ENCODE assay signal across 9 cellular contexts in genomic region chr18:31658670-31659573, GRCh38. TPM values are rescaled to one million over a fixed set of nuclear protein-coding genes. Genes with fewer than 3 reads are reported as not detected.
DNase-seq lines count a peak whose midpoint lies in the region; ATAC-seq and TF ChIP-seq lines count a peak whose summit lies in the region.
"Had no signal": no experiment of that assay in that cellular context is flagged by ENCODE, and none has a peak within 500 bp of the region (broad histone marks: within the 10 kb centered on the region; RNA-seq: fewer than 3 reads in every experiment).

No MANE protein-coding gene starts in this region.

- H3K27me3 ChIP-seq in breast epithelium (no peaks in the 10 kb centered on the region), neuronal stem cell (ENCODE audit: control insufficient read depth in 3 of 3, insufficient read depth in 3 of 3, low read depth in 1 of 3, low read length in 3 of 3) (no peaks in the 10 kb centered on the region), body of pancreas (no peaks in the 10 kb centered on the region)

- H3K4me3 ChIP-seq in breast epithelium, result no peak overlapping the region
- H3K4me3 ChIP-seq in neuronal stem cell (ENCODE audit: low read length in 2 of 2), result no peak overlapping the region
- no peak overlapping the region for H3K4me3 ChIP-seq in body of pancreas

- no peak overlapping the region for H3K27ac ChIP-seq in breast epithelium
- no peak overlapping the region for H3K27ac ChIP-seq in neuronal stem cell (replicated peaks; ENCODE audit: low read length)
- H3K27ac ChIP-seq in body of pancreas, result no peak overlapping the region
- H3K27ac ChIP-seq: 22Rv1 had no signal

- H2AK5ac ChIP-seq in neuronal stem cell (ENCODE audit: low read depth, low read length), result no peak overlapping the region

- H3K4me1 ChIP-seq in breast epithelium, result no peaks in the 10 kb centered on the region
- peaks cover 0 to 2% of the 10 kb centered on the region in 2 donors for H3K4me1 ChIP-seq in neuronal stem cell (ENCODE audit: control insufficient read depth in 2 of 2, insufficient read depth in 1 of 2, low read depth in 1 of 2, low read length in 2 of 2)
- no peaks in the 10 kb centered on the region for H3K4me1 ChIP-seq in body of pancreas

- H2BK15ac ChIP-seq in neuronal stem cell (ENCODE audit: low read length), result no peak overlapping the region

- DNase-seq in NCI-H1436 (lab: John Stamatoyannopoulos, UW) (peak; percentile 12), NCI-H1436 treated with DMSO at 0.1 percent for 48 hours (lab: John Stamatoyannopoulos, UW) (no peak), NCI-H510A (lab: John Stamatoyannopoulos, UW) (peak; percentile 56), left lobe of liver (ENCODE audit: low spot score) (no peak), breast epithelium (ENCODE audit: low spot score in 2 of 2) (no peak), neuronal stem cell (ENCODE audit: low spot score) (no peak), body of pancreas (no peak)

- no peak overlapping the region for H3K14ac ChIP-seq in neuronal stem cell (ENCODE audit: low read length)

- H3K9me3 ChIP-seq in breast epithelium (no peaks in the 10 kb centered on the region), neuronal stem cell (replicated peaks in 1 of 2; ENCODE audit: control insufficient read depth in 2 of 2, insufficient read depth in 1 of 2, low read depth in 1 of 2, low read length in 2 of 2) (peaks cover 0 to 8% of the 10 kb centered on the region in 2 donors), body of pancreas (no peaks in the 10 kb centered on the region)

- H3K4me2 ChIP-seq in neuronal stem cell (ENCODE audit: insufficient read depth, low read length, poor library complexity, severe bottlenecking), result no peak overlapping the region

- H3K9ac ChIP-seq in neuronal stem cell (ENCODE audit: low read depth, low read length, poor library complexity), result no peak overlapping the region

- no peak overlapping the region for H2BK5ac ChIP-seq in neuronal stem cell (ENCODE audit: low read length)

- H2AFZ ChIP-seq in neuronal stem cell (ENCODE audit: low read length), result no peak overlapping the region

- no peak overlapping the region for H2BK12ac ChIP-seq in neuronal stem cell (ENCODE audit: low read length)

- H2BK120ac ChIP-seq in neuronal stem cell (ENCODE audit: low read depth, low read length), result no peak overlapping the region

- no peak overlapping the region for H4K91ac ChIP-seq in neuronal stem cell (ENCODE audit: low read depth, low read length, poor library complexity)

- no peak for TF ChIP-seq CTCF in breast epithelium (IDR thresholded peaks at IDR 0.05)
- TF ChIP-seq CTCF in body of pancreas (IDR thresholded peaks at IDR 0.05), result no peak

- no peak overlapping the region for H3K4ac ChIP-seq in neuronal stem cell (ENCODE audit: low read length)

- TF ChIP-seq POLR2A in breast epithelium (IDR thresholded peaks at IDR 0.05) (no peak), body of pancreas (IDR thresholded peaks at IDR 0.05) (no peak)

- H3K18ac ChIP-seq in neuronal stem cell (ENCODE audit: low read length), result no peak overlapping the region

- H3K79me1 ChIP-seq in neuronal stem cell (ENCODE audit: low read depth, low read length), result peaks cover 2% of the 10 kb centered on the region

- no CpG with 5 or more reads among the region's 10 CpGs for WGBS in neuronal stem cell (ENCODE audit: extremely low coverage in 2 of 2, insufficient read length in 2 of 2, insufficient replicate concordance in 1 of 2), 2 donors
- WGBS in body of pancreas, 2 donors, result 71 to 83% methylated on average over 10 of the region's 10 CpGs

- no peaks in the 10 kb centered on the region for H3K36me3 ChIP-seq in breast epithelium
- peaks cover 2 to 43% of the 10 kb centered on the region in 2 donors for H3K36me3 ChIP-seq in neuronal stem cell (replicated peaks in 1 of 2; ENCODE audit: control insufficient read depth in 2 of 2, insufficient read depth in 2 of 2, low read length in 2 of 2)
- no peaks in the 10 kb centered on the region for H3K36me3 ChIP-seq in body of pancreas (replicated peaks in 1 of 2; ENCODE audit: insufficient read depth in 1 of 2, low read depth in 2 of 2)

- intact Hi-C loops in breast epithelium (cut with DNase I; ENCODE audit: low total_unique reads), result no loop called here
- intact Hi-C loops in body of pancreas (cut with DNase I), result no loop called here

- no peak overlapping the region for H4K8ac ChIP-seq in neuronal stem cell (ENCODE audit: low read depth, low read length)

- ATAC-seq in HG02623 (IDR thresholded peaks at IDR 0.05; ENCODE audit: unreplicated experiment), result peak; percentile 61
- ATAC-seq in left lobe of liver, result peak; percentile 15
- no peak for ATAC-seq in body of pancreas

- no peak overlapping the region for H3K23ac ChIP-seq in neuronal stem cell (ENCODE audit: low read depth, low read length, poor library complexity)

RNA-seq across cellular contexts. Expression of gene B4GALT6, which starts 25.5 kb away (rescaled TPM):
- 2.7 TPM for total RNA-seq in left lobe of liver
- 1 to 10 TPM; 2.9 to 3.8 (median 3.0) TPM for total RNA-seq in breast epithelium
- polyA plus RNA-seq in neuronal stem cell (2013, experiment 1 of 2), result 16.2 TPM
- polyA plus RNA-seq in neuronal stem cell (2013, experiment 2 of 2), result 15.9 TPM
- total RNA-seq in body of pancreas, result under 1 TPM; 0.52 to 0.66 TPM

Comparison
In these comparisons a context has a peak if more than half of its experiments do, and no peak if none do; other contexts are left out.
1. DNase-seq: peak in NCI-H1436 (single experiment) and NCI-H510A (single experiment); none in NCI-H1436 treated with DMSO at 0.1 percent for 48 hours (single experiment), left lobe of liver (single experiment), breast epithelium (0 of 2), neuronal stem cell (single experiment) and body of pancreas (0 of 4).